Comparison of ENCODE assay signal across 8 cellular contexts in the genomic region with DNA sequence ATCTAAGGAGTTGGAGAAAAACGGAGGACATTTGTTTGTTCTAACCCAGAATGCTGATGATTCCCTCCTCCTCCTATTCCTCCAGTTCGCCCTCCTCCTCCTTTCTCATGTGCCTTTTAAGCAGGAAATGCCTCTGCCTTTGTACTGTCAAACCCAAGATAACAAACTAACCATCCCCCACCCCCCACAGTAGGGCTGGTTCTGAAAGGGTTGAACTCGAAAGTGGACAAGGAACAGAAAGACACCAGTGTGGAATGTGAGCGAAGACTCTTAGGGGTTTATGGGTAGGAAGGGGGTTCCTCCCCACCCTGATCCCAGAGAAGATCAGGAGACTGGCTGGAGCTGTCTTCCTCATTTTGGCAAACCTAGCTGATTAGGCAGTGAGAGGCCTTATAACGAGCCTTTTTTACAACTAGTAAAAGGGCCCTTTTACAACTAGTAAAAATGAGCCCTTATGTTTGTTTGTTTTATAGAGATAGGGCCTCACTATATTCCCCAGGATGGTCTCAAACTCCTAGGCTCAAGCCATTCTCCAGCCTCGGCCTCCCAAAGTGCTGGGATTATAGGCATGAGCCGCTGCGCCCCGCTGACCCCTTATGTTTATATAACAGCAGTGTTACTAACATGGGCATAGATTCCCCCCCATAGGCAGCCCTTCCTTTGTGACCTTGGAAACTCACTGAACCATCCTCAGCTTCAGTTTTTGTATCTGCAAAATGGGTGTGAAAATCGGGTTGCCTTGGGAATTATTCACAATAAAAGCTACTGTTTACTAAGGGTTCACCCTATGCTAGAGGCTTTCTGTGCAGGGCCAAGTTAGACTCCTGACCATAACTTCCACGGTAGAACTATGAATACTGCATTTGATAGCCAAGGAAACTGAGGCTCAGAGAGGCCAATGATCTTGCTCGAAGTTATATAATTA. TPM values are rescaled to one million over a fixed set of nuclear protein-coding genes. Genes with fewer than 3 reads are reported as not detected.
A peak's percentile ranks its signal among the peaks of the same experiment; 100 is the strongest.
DNase-seq lines count a peak whose midpoint lies in the region; FAIRE-seq and TF ChIP-seq lines count a peak whose summit lies in the region.

No MANE protein-coding gene starts in this region.

- H3K9me1 ChIP-seq in endothelial cell of umbilical vein (replicated peaks; ENCODE audit: control insufficient read depth, extremely low read depth, insufficient read depth, low read length), result no peaks in the 10 kb centered on the region

- POLR2A ChIA-PET in HEK293 (lab: Yijun Ruan, JAX) (interaction anchor here (0.8 to 1.5 kb wide), 6 partner anchors 44 to 227 kb away, joined by 3 to 7 read pairs (median 4); no protein-coding TSS in a partner anchor), endothelial cell of umbilical vein (lab: Charles Lee) (interaction anchor here (0.6 to 3.2 kb wide), 3 partner anchors 35 to 74 kb away, joined by 3 to 11 read pairs (median 3); no protein-coding TSS in a partner anchor)

- CTCF ChIA-PET in HEK293 (lab: Yijun Ruan, JAX) (interaction anchor here (0.6 to 2.0 kb wide), 16 partner anchors 21 to 1714 kb away, joined by 3 to 12 read pairs (median 4); no protein-coding TSS in a partner anchor), endothelial cell of umbilical vein (lab: Charles Lee) (interaction anchor here (0.6 to 5.6 kb wide), 37 partner anchors 16 to 234 kb away, joined by 3 to 62 read pairs (median 5); no protein-coding TSS in a partner anchor)

- peak; percentile 26 for DNase-seq in BE2C
- peak; percentile 6 for DNase-seq in T1000 (lab: John Stamatoyannopoulos, UW)
- DNase-seq in endothelial cell of umbilical vein (ENCODE audit: low read depth, low spot score), result peak; percentile 69
- peak; percentile 54 for DNase-seq in midbrain (lab: John Stamatoyannopoulos, UW)
- DNase-seq in ureter (ENCODE audit: low spot score), result peak; percentile 54
- no peak for DNase-seq in LoVo (ENCODE audit: low spot score)
- no peak for DNase-seq in stimulated activated CD4-positive, alpha-beta T cell treated with anti-CD3 and anti-CD28 coated beads, Interleukin-12 subunit alpha, Interleukin-12 subunit beta, amount 100 ng/mL, for 4 hours

- peak overlapping the region; percentile 96 for H3K4me2 ChIP-seq in endothelial cell of umbilical vein (ENCODE audit: insufficient read depth, low read length)

- TF ChIP-seq CTCF in BE2C (IDR thresholded peaks at IDR 0.05; ENCODE audit: low read depth, low read length) (no peak), HEK293 (tag by site-specific recombination; IDR thresholded peaks at IDR 0.05) (no peak), endothelial cell of umbilical vein (IDR thresholded peaks at IDR 0.05; ENCODE audit: extremely low read depth in 1 of 2, insufficient read depth in 1 of 2, low read depth in 1 of 2, low read length in 2 of 2) (no peak)

- H3K79me2 ChIP-seq in endothelial cell of umbilical vein (ENCODE audit: control insufficient read depth, insufficient read depth, low read length), result peaks cover 9% of the 10 kb centered on the region

- no peaks in the 10 kb centered on the region for H3K9me3 ChIP-seq in BE2C
- H3K9me3 ChIP-seq in HEK293 (ENCODE audit: control insufficient read depth, insufficient read depth, low read depth, low read length), result no peaks in the 10 kb centered on the region
- H3K9me3 ChIP-seq in endothelial cell of umbilical vein (replicated peaks; ENCODE audit: control insufficient read depth, insufficient read depth, low read length), result no peaks in the 10 kb centered on the region

- H3K27me3 ChIP-seq in BE2C (no peaks in the 10 kb centered on the region), endothelial cell of umbilical vein (ENCODE audit: control insufficient read depth in 2 of 2, insufficient read depth in 2 of 2, low read length in 2 of 2) (no peaks in the 10 kb centered on the region)

- dilution Hi-C loops in endothelial cell of umbilical vein (cut with MboI; ENCODE audit: extremely low pct_ligation_motif_present, low sequenced_read_pairs), result no loop called here

- peak overlapping the region; percentile 81 for H3K4me3 ChIP-seq in BE2C (ENCODE audit: low read depth, low read length)
- peak overlapping the region; percentile 65 for H3K4me3 ChIP-seq in HEK293 (ENCODE audit: low read depth, low read length)
- peak overlapping the region; percentile 47 to 75 (median 57) for H3K4me3 ChIP-seq in endothelial cell of umbilical vein (replicated peaks in 1 of 3; ENCODE audit: insufficient read depth in 1 of 3, low read depth in 1 of 3, low read length in 3 of 3)

- H3K9ac ChIP-seq in endothelial cell of umbilical vein (replicated peaks; ENCODE audit: extremely low read depth, insufficient read depth, low read length), result peak overlapping the region; percentile 62

- H3K27ac ChIP-seq in HEK293 (ENCODE audit: extremely low read depth, low read depth, low read length) (peak overlapping the region; percentile 73; the same call in 1 of the 2 replicates), endothelial cell of umbilical vein (ENCODE audit: insufficient read depth, low read depth, low read length) (peak overlapping the region; percentile 75)

- intact Hi-C loops in endothelial cell of umbilical vein (cut with micrococcal nuclease), result loop anchor here (1.0 to 10.0 kb wide), 9 partner anchors 35 to 449 kb away; a partner anchor contains a TSS

- H3K4me1 ChIP-seq in BE2C (no peaks in the 10 kb centered on the region; the same call in 1 of the 2 replicates), HEK293 (ENCODE audit: control insufficient read depth, insufficient read depth, low read length) (no peaks in the 10 kb centered on the region), endothelial cell of umbilical vein (ENCODE audit: control insufficient read depth, extremely low read depth, insufficient read depth, low read length) (peaks cover 26% of the 10 kb centered on the region)

- TSS peak; percentile 21 for BruUV-seq in endothelial cell of umbilical vein (replicated peaks; lab: Mats Ljungman, UMichigan)

- peak; percentile 4 for TF ChIP-seq POLR2A in endothelial cell of umbilical vein (IDR thresholded peaks at IDR 0.05; ENCODE audit: low read depth, low read length)

- no peaks in the 10 kb centered on the region for H4K20me1 ChIP-seq in endothelial cell of umbilical vein (replicated peaks; ENCODE audit: control insufficient read depth, extremely low read depth, insufficient read depth, low read length)

- peak overlapping the region; percentile 85 for H2AFZ ChIP-seq in endothelial cell of umbilical vein (ENCODE audit: low read depth, low read length)

- H3K36me3 ChIP-seq in BE2C (no peaks in the 10 kb centered on the region), HEK293 (ENCODE audit: control insufficient read depth in 2 of 2, insufficient read depth in 1 of 2, low read length in 2 of 2) (no peaks in the 10 kb centered on the region; a peak in 1 of 3 replicates), endothelial cell of umbilical vein (ENCODE audit: control insufficient read depth in 2 of 2, extremely low read depth in 1 of 2, insufficient read depth in 2 of 2, low read length in 2 of 2) (no peaks in the 10 kb centered on the region)

- peak; percentile 77 for FAIRE-seq in endothelial cell of umbilical vein (lab: Jason Lieb, UNC)

TF ChIP-seq in HEK293, 187 proteins besides CTCF, POLR2A, EP300 and RAD21 (continues in another document):
- TF ChIP-seq ZNF596 (tag by site-specific recombination; IDR thresholded peaks at IDR 0.05) (no peak), TRIM28 (IDR thresholded peaks at IDR 0.05; ENCODE audit: borderline replicate concordance, low read length) (peak; percentile 52; the same call in 1 of the 2 replicates), ZNF202 (tag by site-specific recombination; IDR thresholded peaks at IDR 0.05; ENCODE audit: borderline replicate concordance) (no peak), ZNF114 (tag by site-specific recombination; IDR thresholded peaks at IDR 0.05) (no peak), IKZF3 (tag by site-specific recombination; IDR thresholded peaks at IDR 0.05) (0 out of 2 replicates have a peak, but pooled peaks have one; percentile 9), ZSCAN16 (tag by site-specific recombination; IDR thresholded peaks at IDR 0.05) (no peak), ZNF707 (tag by site-specific recombination; IDR thresholded peaks at IDR 0.05) (no peak)

TF ChIP-seq in endothelial cell of umbilical vein, 7 proteins besides CTCF, POLR2A, EP300 and RAD21:
- peak; percentile 61 for TF ChIP-seq GATA2 (IDR thresholded peaks at IDR 0.05; ENCODE audit: insufficient read depth, insufficient read length, low read depth, low read length)
- no peak for TF ChIP-seq POLR2AphosphoS5 (IDR thresholded peaks at IDR 0.05; ENCODE audit: insufficient read depth, low read depth, low read length)

RNA-seq across cellular contexts. Expression of a gene that starts 1.1 kb away (rescaled TPM):
- 16.0 TPM for polyA plus RNA-seq in BE2C (2012; ENCODE audit: insufficient read depth, insufficient read length, low read depth)
- 59.2 and 62.1 TPM in 2 replicates for total RNA-seq in endothelial cell of umbilical vein
- polyA plus RNA-seq in endothelial cell of umbilical vein, result 8.6 and 9.9 TPM in 2 replicates
- 10.7 and 11.8 TPM in 2 replicates for polyA plus RNA-seq in endothelial cell of umbilical vein (2011; cell fraction: cytosol; rRNA removed)
- polyA plus RNA-seq in endothelial cell of umbilical vein (2011; cell fraction: nucleus; rRNA removed), result 54.6 and 64.1 TPM in 2 replicates
- polyA plus RNA-seq in endothelial cell of umbilical vein (2012), result 21.5 and 28.0 TPM in 2 replicates
- 96.2 and 101 TPM in 2 replicates for polyA minus RNA-seq in endothelial cell of umbilical vein
- polyA minus RNA-seq in endothelial cell of umbilical vein (2011; cell fraction: cytosol; rRNA and poly(A)+ RNA removed), result 18.7 TPM
- 134 and 216 TPM in 2 replicates for polyA minus RNA-seq in endothelial cell of umbilical vein (2011; cell fraction: nucleus; rRNA and poly(A)+ RNA removed)
- 135 TPM for total RNA-seq in ureter

RNA-seq across cellular contexts. Expression of a gene that starts 3.2 kb away (rescaled TPM):
- not detected for polyA plus RNA-seq in BE2C (2012; ENCODE audit: insufficient read depth, insufficient read length, low read depth)
- 0.66 and 1.7 TPM in 2 replicates for total RNA-seq in endothelial cell of umbilical vein
- 0.35 and 0.44 TPM in 2 replicates for polyA plus RNA-seq in endothelial cell of umbilical vein
- 0.58 TPM in 2 replicates for polyA plus RNA-seq in endothelial cell of umbilical vein (2011; cell fraction: cytosol; rRNA removed)
- 0.94 and 1.2 TPM in 2 replicates for polyA plus RNA-seq in endothelial cell of umbilical vein (2011; cell fraction: nucleus; rRNA removed)
- 0.71 and 1.5 TPM in 2 replicates for polyA plus RNA-seq in endothelial cell of umbilical vein (2012)
- 0.53 and 1.4 TPM in 2 replicates for polyA minus RNA-seq in endothelial cell of umbilical vein
- not detected for polyA minus RNA-seq in endothelial cell of umbilical vein (2011; cell fraction: cytosol; rRNA and poly(A)+ RNA removed)
- 0.72 and 1.3 TPM in 2 replicates for polyA minus RNA-seq in endothelial cell of umbilical vein (2011; cell fraction: nucleus; rRNA and poly(A)+ RNA removed)
- 2.2 TPM for total RNA-seq in ureter

Comparison
In these comparisons a context has a peak if more than half of its experiments do, and no peak if none do; other contexts are left out.
1. DNase-seq: peak in BE2C (single experiment), T1000 (single experiment), endothelial cell of umbilical vein (single experiment), midbrain (single experiment) and ureter (single experiment); none in LoVo (single experiment) and stimulated activated CD4-positive, alpha-beta T cell treated with anti-CD3 and anti-CD28 coated beads, Interleukin-12 subunit alpha, Interleukin-12 subunit beta, amount 100 ng/mL, for 4 hours (single experiment).
2. Peak in every context shown above with its lines, with median percentiles within 50 percentile points of each other: H3K4me3 ChIP-seq.